10 cellular contexts compared by ENCODE assay signal in genomic region chr9:110115341-110115820, GRCh38.
A peak's percentile ranks its signal among the peaks of the same experiment; 100 is the strongest.
DNase-seq lines count a peak whose midpoint lies in the region; FAIRE-seq and TF ChIP-seq lines count a peak whose summit lies in the region.
"Had no signal": no experiment of that assay in that cellular context is flagged by ENCODE, and none has a peak within 500 bp of the region (broad histone marks: within the 10 kb centered on the region; RNA-seq: fewer than 3 reads in every experiment).

No MANE protein-coding gene starts in this region.

- H3K56ac ChIP-seq in H9 (ENCODE audit: insufficient read length, low read depth, low read length), result no peak overlapping the region

- H2BK5ac ChIP-seq in H9 (ENCODE audit: insufficient read length, low read length), result no peak overlapping the region

- H3K9me2 ChIP-seq in Karpas-422 (replicated peaks; ENCODE audit: insufficient read depth, low read length), result no peaks in the 10 kb centered on the region

- no peaks in the 10 kb centered on the region for H3K9me3 ChIP-seq in H9 (ENCODE audit: control insufficient read depth, low read depth, low read length)
- no peaks in the 10 kb centered on the region for H3K9me3 ChIP-seq in kidney (ENCODE audit: control insufficient read depth in 1 of 2, low read length in 2 of 2)
- H3K9me3 ChIP-seq in skeletal muscle satellite cell (replicated peaks; ENCODE audit: low read length), result no peaks in the 10 kb centered on the region
- H3K9me3 ChIP-seq in Karpas-422 (ENCODE audit: low read length), result no peaks in the 10 kb centered on the region

- intact Hi-C loops in kidney (cut with DNase I), result no loop called here

- no peaks in the 10 kb centered on the region for H3K79me1 ChIP-seq in H9 (ENCODE audit: insufficient read depth, low read depth, low read length, poor library complexity, severe bottlenecking)

- no peak overlapping the region for H3K4ac ChIP-seq in H9 (ENCODE audit: low read depth, low read length)

- H2AFZ ChIP-seq in H9 (ENCODE audit: low read length), result no peak overlapping the region
- H2AFZ ChIP-seq in Karpas-422 (ENCODE audit: low read length), result no peak overlapping the region

- no CpG with 5 or more reads among the region's 7 CpGs for WGBS in H9 (ENCODE audit: extremely low coverage, insufficient read length, low lambda C conversion rate)

- no peak overlapping the region for H2BK20ac ChIP-seq in H9 (ENCODE audit: low read depth, low read length, poor library complexity, severe bottlenecking)

- H3K27ac Mint-ChIP-seq in H9, result peak overlapping the region in 2 of 3 experiments; percentile 78 to 97; a peak in 3 of 7 replicates
- H3K27ac Mint-ChIP-seq: dendritic cell treated with granulocyte-macrophage colony-stimulating factor and Interleukin-4, amounts not matched to agents 40 ng/mL and 50 ng/mL, for 4 days; immature natural killer cell had no signal

- no peak overlapping the region for H4K91ac ChIP-seq in H9 (ENCODE audit: insufficient read length, low read depth, low read length)

- H3K36me3 ChIP-seq in kidney (ENCODE audit: control insufficient read depth in 1 of 2, insufficient read depth in 2 of 2, low read length in 2 of 2), result no peaks in the 10 kb centered on the region
- peaks cover 27% of the 10 kb centered on the region for H3K36me3 ChIP-seq in skeletal muscle satellite cell (ENCODE audit: insufficient read depth, low read length)
- H3K36me3 ChIP-seq in Karpas-422 (ENCODE audit: insufficient read depth, low read length), result no peaks in the 10 kb centered on the region

- no peak for DNase-seq in H9
- DNase-seq in dermis blood vessel endothelial cell, result peak; percentile 66
- peak; percentile 77 for DNase-seq in kidney
- DNase-seq in mesenteric fat pad (ENCODE audit: low spot score), result no peak
- DNase-seq in HK-2 (ENCODE audit: unreplicated experiment), result no peak
- no peak for DNase-seq in Karpas-422
- no peak for DNase-seq in stimulated activated CD4-positive, alpha-beta T cell treated with anti-CD3 and anti-CD28 coated beads, Interleukin-15, amount 100 ng/mL, for 24 hours
- DNase-seq: immature natural killer cell had no signal

- no peak overlapping the region for H4K8ac ChIP-seq in H9 (replicated peaks; ENCODE audit: insufficient read length, low read depth, low read length)

- H3K4me1 ChIP-seq in H9 (ENCODE audit: insufficient read depth, low read length) (peaks cover 12% of the 10 kb centered on the region), kidney (ENCODE audit: control insufficient read depth in 1 of 2, insufficient read depth in 1 of 2, low read depth in 1 of 2, low read length in 2 of 2) (peaks cover 0 to 10% of the 10 kb centered on the region in 2 donors), skeletal muscle satellite cell (ENCODE audit: control insufficient read depth, insufficient read depth, low read length) (peaks cover 37% of the 10 kb centered on the region), Karpas-422 (ENCODE audit: low read length) (peaks cover 15% of the 10 kb centered on the region)

- H2BK12ac ChIP-seq in H9 (ENCODE audit: insufficient read length, low read depth, low read length), result no peak overlapping the region

- no peaks in the 10 kb centered on the region for H3K23me2 ChIP-seq in H9 (ENCODE audit: insufficient read length, low read depth, low read length, poor library complexity, severe bottlenecking)

- no peak overlapping the region for H2BK120ac ChIP-seq in H9 (ENCODE audit: low read depth, low read length, poor library complexity, severe bottlenecking)

- H3K4me2 ChIP-seq in H9 (ENCODE audit: insufficient read depth, insufficient read length, low read length) (no peak overlapping the region), skeletal muscle satellite cell (ENCODE audit: low read length) (peak overlapping the region; percentile 62), Karpas-422 (ENCODE audit: low read depth, low read length, poor library complexity, severe bottlenecking) (no peak overlapping the region)

- H4K20me1 ChIP-seq in H9 (ENCODE audit: control insufficient read depth, insufficient read depth, insufficient read length) (no peaks in the 10 kb centered on the region), Karpas-422 (ENCODE audit: insufficient read depth, low read depth, low read length) (no peaks in the 10 kb centered on the region)

- H3K4me3 Mint-ChIP-seq in H9, result peak overlapping the region in 1 of 2 experiments; percentile 10; a peak in 1 of 5 replicates
- H3K4me3 Mint-ChIP-seq: dendritic cell treated with granulocyte-macrophage colony-stimulating factor and Interleukin-4, amounts not matched to agents 40 ng/mL and 50 ng/mL, for 4 days; immature natural killer cell had no signal

- no peak overlapping the region for H3K27ac ChIP-seq in H9 (ENCODE audit: insufficient read length, low read depth, low read length)
- peak overlapping the region in 1 of 2 donors; percentile 71 for H3K27ac ChIP-seq in kidney (ENCODE audit: low read depth in 2 of 2, low read length in 2 of 2)
- no peak overlapping the region for H3K27ac ChIP-seq in Karpas-422 (ENCODE audit: low read length)

- no peak overlapping the region for H4K5ac ChIP-seq in H9 (ENCODE audit: insufficient read length, low read depth, low read length)

- no peaks in the 10 kb centered on the region; the same call in 1 of the 2 replicates for H3K79me2 ChIP-seq in H9 (ENCODE audit: insufficient read depth, low read length)
- no peaks in the 10 kb centered on the region for H3K79me2 ChIP-seq in Karpas-422 (ENCODE audit: low read length)

- FAIRE-seq in kidney (lab: Jason Lieb, UNC), result no peak

- H3K27me3 ChIP-seq in H9 (ENCODE audit: insufficient read depth, low read length) (no peaks in the 10 kb centered on the region), skeletal muscle satellite cell (ENCODE audit: control insufficient read depth, insufficient read depth, low read length) (no peaks in the 10 kb centered on the region), Karpas-422 (ENCODE audit: low read length) (no peaks in the 10 kb centered on the region)

- H3K18ac ChIP-seq in H9 (ENCODE audit: insufficient read length, low read depth, low read length), result no peak overlapping the region

- no peak overlapping the region for H3T11ph ChIP-seq in H9 (ENCODE audit: low read length)

- no peak overlapping the region for H3K23ac ChIP-seq in H9 (ENCODE audit: insufficient read length, low read depth, low read length)

- TF ChIP-seq CTCF in H9 (conservative IDR thresholded peaks at IDR 0.05) (no peak), kidney (IDR thresholded peaks at IDR 0.05; ENCODE audit: borderline replicate concordance, extremely low read depth, insufficient read depth) (no peak)

- H3K36me3 Mint-ChIP-seq in H9 (ENCODE audit: insufficient read depth in 1 of 3, low read depth in 3 of 3), result no peaks in the 10 kb centered on the region; a peak in 1 of 7 replicates
- H3K36me3 Mint-ChIP-seq: immature natural killer cell had no signal

- H3K9ac ChIP-seq in H9 (ENCODE audit: extremely low read depth, insufficient read length, low read length) (no peak overlapping the region), kidney (ENCODE audit: low read length in 2 of 2) (no peak overlapping the region), skeletal muscle satellite cell (ENCODE audit: low read depth, low read length) (peak overlapping the region; percentile 61), Karpas-422 (ENCODE audit: low read length) (no peak overlapping the region)

- no peaks in the 10 kb centered on the region for H3K27me3 Mint-ChIP-seq in H9 (ENCODE audit: low read depth)
- H3K27me3 Mint-ChIP-seq: dendritic cell treated with granulocyte-macrophage colony-stimulating factor and Interleukin-4, amounts not matched to agents 40 ng/mL and 50 ng/mL, for 4 days had no signal

- H3K9me3 Mint-ChIP-seq in H9, result no peaks in the 10 kb centered on the region
- H3K9me3 Mint-ChIP-seq: dendritic cell treated with granulocyte-macrophage colony-stimulating factor and Interleukin-4, amounts not matched to agents 40 ng/mL and 50 ng/mL, for 4 days; immature natural killer cell had no signal

- H2BK15ac ChIP-seq in H9 (ENCODE audit: low read depth, low read length), result no peak overlapping the region

- H2AK5ac ChIP-seq in H9 (ENCODE audit: insufficient read length, low read length), result no peak overlapping the region

- H3K14ac ChIP-seq in H9 (ENCODE audit: insufficient read depth, low read length), result no peak overlapping the region; the same call in 1 of the 2 replicates

- H3K4me1 Mint-ChIP-seq in H9, result peaks cover 33 to 36% of the 10 kb centered on the region in 2 experiments
- H3K4me1 Mint-ChIP-seq: immature natural killer cell had no signal

- H3K4me3 ChIP-seq in kidney (ENCODE audit: low read length in 2 of 2), result no peak overlapping the region
- H3K4me3 ChIP-seq in skeletal muscle satellite cell (ENCODE audit: low read length), result no peak overlapping the region
- H3K4me3 ChIP-seq in Karpas-422 (ENCODE audit: low read length), result no peak overlapping the region

Comparison
In these comparisons a context has a peak if more than half of its experiments do, and no peak if none do; other contexts are left out.
1. DNase-seq: peak in dermis blood vessel endothelial cell (single experiment) and kidney (single experiment); none in H9 (single experiment), mesenteric fat pad (single experiment), HK-2 (single experiment), Karpas-422 (single experiment) and stimulated activated CD4-positive, alpha-beta T cell treated with anti-CD3 and anti-CD28 coated beads, Interleukin-15, amount 100 ng/mL, for 24 hours (single experiment).